ENCODE assay signal across 24 cellular contexts in genomic region chr22:49734882-49735281, GRCh38.
"Had no signal": no experiment of that assay in that cellular context is flagged by ENCODE, and none has a peak within 500 bp of the region (broad histone marks: within the 10 kb centered on the region; RNA-seq: fewer than 3 reads in every experiment).

No MANE protein-coding gene starts in this region.

- H3K36me3 ChIP-seq: brain microvascular endothelial cell, left ventricle myocardium inferior, neutrophil, pancreas, thyroid gland had no signal

- H3K4me1 Mint-ChIP-seq: activated B cell treated with CpG ODN at 0.5 μM for 24 hours had no signal

- H3K27me3 ChIP-seq: brain microvascular endothelial cell, hepatocyte, thyroid gland had no signal

- H3K4me1 ChIP-seq: left ventricle myocardium inferior, pancreas, thyroid gland had no signal

- H3K9me3 Mint-ChIP-seq: activated T-helper 1 cell treated with anti-CD3 and anti-CD28 coated beads, Interleukin-12 subunit alpha, Interleukin-12 subunit beta, Interleukin-2, Interleukin-4 antibody, amounts not matched to agents 30 ng/mL and 10 ng/mL and 1 ng/mL, durations not matched to agents 14 hours and 24 hours and 36 hours; natural killer cell treated with Interleukin-12 subunit alpha and Interleukin-12 subunit beta and Interleukin-15 and Interleukin-18, amount 100 ng/mL, for 72 hours; T-helper 1 cell treated with Interleukin-12 subunit alpha and Interleukin-12 subunit beta and Interleukin-4 antibody, amounts not matched to agents 30 μg/mL and 1 μg/mL, for 36 hours had no signal

- H3K27ac Mint-ChIP-seq: activated B cell treated with CpG ODN at 0.5 μM for 24 hours; activated CD8-positive, alpha-beta T cell treated with anti-CD3 and anti-CD28 coated beads for 36 hours; activated naive CD4-positive, alpha-beta T cell treated with anti-CD3 and anti-CD28 coated beads, Interleukin-2, amount 50 U/mL, for 72 hours; activated T-helper 1 cell treated with anti-CD3 and anti-CD28 coated beads, Interleukin-12 subunit alpha, Interleukin-12 subunit beta, Interleukin-2, Interleukin-4 antibody, amounts not matched to agents 30 ng/mL and 10 ng/mL and 1 ng/mL, durations not matched to agents 14 hours and 24 hours and 36 hours; immature natural killer cell; natural killer cell treated with Interleukin-12 subunit alpha and Interleukin-12 subunit beta and Interleukin-15 and Interleukin-18, amount 100 ng/mL, for 72 hours; T-helper 1 cell treated with Interleukin-12 subunit alpha and Interleukin-12 subunit beta and Interleukin-4 antibody, amounts not matched to agents 30 μg/mL and 1 μg/mL, for 36 hours had no signal

- H3K9me3 ChIP-seq: neutrophil, pancreas, thyroid gland had no signal

- H2AFZ ChIP-seq: hepatocyte had no signal

- DNase-seq: activated B cell treated with CpG ODN at 0.5 μM for 24 hours; brain microvascular endothelial cell; caudate nucleus; effector memory CD4-positive, alpha-beta T cell; foreskin melanocyte; glutamatergic neuron; immature natural killer cell; kidney glomerular epithelial cell; left ventricle myocardium inferior; right cardiac atrium; stimulated activated CD4-positive, alpha-beta T cell treated with anti-CD3 and anti-CD28 coated beads, Interleukin-4, amount 100 ng/mL, for 24 hours; substantia nigra; T1000; thyroid gland had no signal

- H3K4me3 Mint-ChIP-seq: activated B cell treated with CpG ODN at 0.5 μM for 24 hours; activated CD8-positive, alpha-beta T cell treated with anti-CD3 and anti-CD28 coated beads for 36 hours; activated T-helper 1 cell treated with anti-CD3 and anti-CD28 coated beads, Interleukin-12 subunit alpha, Interleukin-12 subunit beta, Interleukin-2, Interleukin-4 antibody, amounts not matched to agents 30 ng/mL and 10 ng/mL and 1 ng/mL, durations not matched to agents 14 hours and 24 hours and 36 hours; natural killer cell treated with Interleukin-12 subunit alpha and Interleukin-12 subunit beta and Interleukin-15 and Interleukin-18, amount 100 ng/mL, for 72 hours; T-helper 1 cell treated with Interleukin-12 subunit alpha and Interleukin-12 subunit beta and Interleukin-4 antibody, amounts not matched to agents 30 μg/mL and 1 μg/mL, for 36 hours had no signal

- H3K4me2 ChIP-seq: hepatocyte had no signal

- H3K4me3 ChIP-seq: hepatocyte, left ventricle myocardium inferior, pancreas, thyroid gland had no signal

- H3K27ac ChIP-seq: brain microvascular endothelial cell, hepatocyte, left ventricle myocardium inferior, neutrophil, pancreas, thyroid gland had no signal

- H3K79me2 ChIP-seq: hepatocyte had no signal

- ATAC-seq: activated CD8-positive, alpha-beta T cell treated with anti-CD3 and anti-CD28 coated beads for 36 hours; activated naive CD4-positive, alpha-beta T cell treated with anti-CD3 and anti-CD28 coated beads, Interleukin-2, amount 50 U/mL, for 72 hours; esophagus mucosa; natural killer cell treated with Interleukin-12 subunit alpha and Interleukin-12 subunit beta and Interleukin-15 and Interleukin-18, amount 100 ng/mL, for 72 hours; stimulated activated naive CD8-positive, alpha-beta T cell treated with anti-CD3 and anti-CD28 coated beads, Interleukin-15, Interleukin-2, amounts not matched to agents 100 U/mL and 50 U/mL, for 24 hours had no signal
